8 cellular contexts compared by ENCODE assay signal in the genomic region with DNA sequence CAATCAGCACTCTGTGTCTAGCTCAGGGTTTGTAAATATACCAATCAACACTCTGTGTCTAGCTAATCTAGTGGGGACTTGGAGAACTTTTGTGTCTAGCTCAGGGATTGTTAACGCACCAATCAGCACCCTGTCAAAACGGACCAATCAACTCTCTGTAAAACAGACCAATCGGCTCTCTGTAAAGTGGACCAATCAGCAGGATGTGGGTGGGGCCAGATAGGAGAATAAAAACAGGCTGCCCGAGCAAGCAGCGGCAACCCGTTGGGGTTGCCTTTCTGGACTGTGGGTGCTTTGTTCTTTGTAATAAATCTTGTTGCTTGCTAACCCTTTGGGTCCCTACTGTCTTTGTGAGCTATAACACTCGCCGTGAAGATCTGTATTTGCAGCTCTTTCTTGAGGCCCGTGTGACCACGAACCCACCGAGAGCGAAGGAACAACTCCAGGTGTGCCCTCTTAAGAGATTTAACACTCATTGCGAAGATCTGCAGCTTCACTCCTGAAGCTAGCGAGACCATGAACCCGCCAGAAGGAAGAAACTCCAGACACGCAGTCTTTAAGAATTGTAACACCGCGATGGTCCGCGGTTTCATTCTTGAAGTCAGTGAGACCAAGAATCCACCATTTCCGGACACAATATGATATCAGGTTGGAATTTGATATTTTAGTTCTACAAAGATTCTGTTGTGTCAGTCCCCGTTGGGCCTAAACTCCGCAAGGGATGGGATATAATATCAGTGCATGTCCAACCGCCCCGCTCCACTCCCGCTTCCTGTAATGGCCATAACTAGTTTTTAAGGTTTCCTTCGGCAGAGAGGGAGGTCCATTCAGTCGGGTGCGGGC. TPM values are rescaled to one million over a fixed set of nuclear protein-coding genes. Genes with fewer than 3 reads are reported as not detected.
DNase-seq lines count a peak whose midpoint lies in the region; TF ChIP-seq lines count a peak whose summit lies in the region.

No MANE protein-coding gene starts in this region.

- no peaks in the 10 kb centered on the region for H3K79me2 ChIP-seq in neural progenitor cell (ENCODE audit: low read depth)

- WGBS in ectodermal cell, 2 experiments, result 93% methylated on average over 29 of the region's 29 CpGs

- H3K27me3 Mint-ChIP-seq in neural progenitor cell (ENCODE audit: insufficient read depth, low read depth), result peaks cover 10% of the 10 kb centered on the region

- no peaks in the 10 kb centered on the region for H3F3A ChIP-seq in neural progenitor cell (ENCODE audit: low read depth)

- H3K4me3 Mint-ChIP-seq in neural progenitor cell, result peak overlapping the region; percentile 97

- H3K4me1 ChIP-seq in BE2C (no peaks in the 10 kb centered on the region), ectodermal cell (ENCODE audit: control insufficient read depth, insufficient read depth, low read length) (no peaks in the 10 kb centered on the region), neural progenitor cell (peaks cover 3% of the 10 kb centered on the region)

- H3K9me3 Mint-ChIP-seq in neural progenitor cell, result peaks cover 3% of the 10 kb centered on the region

- no peak overlapping the region for H3K9ac ChIP-seq in neural progenitor cell

- H3K36me3 ChIP-seq in BE2C (no peaks in the 10 kb centered on the region), ectodermal cell (ENCODE audit: control insufficient read depth, insufficient read depth, low read length) (no peaks in the 10 kb centered on the region), neural progenitor cell (no peaks in the 10 kb centered on the region)

- peak overlapping the region; percentile 94 for H2AFZ ChIP-seq in neural progenitor cell (replicated peaks)

- H3K36me3 Mint-ChIP-seq in neural progenitor cell, result peaks cover 1% of the 10 kb centered on the region

- peak; percentile 28 for DNase-seq in BE2C
- peak; percentile 29 for DNase-seq in NAMALWA (ENCODE audit: low spot score)
- DNase-seq in neural progenitor cell (ENCODE audit: low spot score), result no peak
- DNase-seq in NCI-H2081 treated with DMSO at 0.1 percent for 48 hours (lab: John Stamatoyannopoulos, UW), result no peak
- no peak for DNase-seq in amygdala (lab: John Stamatoyannopoulos, UW)
- no peak for DNase-seq in SIG-M5 treated with dmso at 0.1 percent for 504 hours (lab: John Stamatoyannopoulos, UW; ENCODE audit: unreplicated experiment)
- no peak for DNase-seq in middle frontal gyrus (ENCODE audit: extremely low spot score, low spot score)

- H3K4me2 ChIP-seq in neural progenitor cell, result peak overlapping the region; percentile 92

- TF ChIP-seq CTCF in BE2C (IDR thresholded peaks at IDR 0.05; ENCODE audit: low read depth, low read length), result no peak
- no peak for TF ChIP-seq CTCF in neural progenitor cell (IDR thresholded peaks at IDR 0.05)

- no peaks in the 10 kb centered on the region for H4K20me1 ChIP-seq in neural progenitor cell (ENCODE audit: low read depth)

- peaks cover 15% of the 10 kb centered on the region for H3K4me1 Mint-ChIP-seq in neural progenitor cell

- H3K27ac ChIP-seq in ectodermal cell (ENCODE audit: insufficient read depth, low read depth, low read length, poor library complexity, severe bottlenecking) (no peak overlapping the region), neural progenitor cell (no peak overlapping the region)

- H3K27me3 ChIP-seq in BE2C, result no peaks in the 10 kb centered on the region
- no peaks in the 10 kb centered on the region for H3K27me3 ChIP-seq in ectodermal cell (ENCODE audit: control insufficient read depth, insufficient read depth, low read length, poor library complexity, severe bottlenecking)
- no peaks in the 10 kb centered on the region for H3K27me3 ChIP-seq in neural progenitor cell

- no peak overlapping the region for H3K27ac Mint-ChIP-seq in neural progenitor cell

- H3K9me3 ChIP-seq in BE2C (no peaks in the 10 kb centered on the region), ectodermal cell (ENCODE audit: control insufficient read depth, low read length) (no peaks in the 10 kb centered on the region), neural progenitor cell (ENCODE audit: low read depth) (no peaks in the 10 kb centered on the region)

- peak overlapping the region; percentile 93 for H3K4me3 ChIP-seq in BE2C (ENCODE audit: low read depth, low read length)
- H3K4me3 ChIP-seq in ectodermal cell (ENCODE audit: insufficient read depth, low read depth, low read length), result peak overlapping the region; percentile 66
- peak overlapping the region; percentile 74 for H3K4me3 ChIP-seq in neural progenitor cell

RNA-seq across cellular contexts. Expression of a gene that starts 0.7 kb away (rescaled TPM):
- 3.5 TPM for polyA plus RNA-seq in BE2C (2012; ENCODE audit: insufficient read depth, insufficient read length, low read depth)
- polyA plus RNA-seq in ectodermal cell (2013, experiment 1 of 4), result 11.2 TPM
- 10.5 TPM for polyA plus RNA-seq in ectodermal cell (2013, experiment 2 of 4)
- 8.9 TPM for polyA plus RNA-seq in ectodermal cell (2013, experiment 3 of 4)
- 9.6 TPM for polyA plus RNA-seq in ectodermal cell (2013, experiment 4 of 4)
- 5.4 and 6.5 TPM in 2 replicates for total RNA-seq in neural progenitor cell (ENCODE audit: low replicate concordance)

RNA-seq across cellular contexts. Expression of a gene that starts 32.0 kb away (rescaled TPM):
- 16.9 TPM for polyA plus RNA-seq in BE2C (2012; ENCODE audit: insufficient read depth, insufficient read length, low read depth)
- 60.3 TPM for polyA plus RNA-seq in ectodermal cell (2013, experiment 1 of 4)
- polyA plus RNA-seq in ectodermal cell (2013, experiment 2 of 4), result 61.7 TPM
- polyA plus RNA-seq in ectodermal cell (2013, experiment 3 of 4), result 34.7 TPM
- polyA plus RNA-seq in ectodermal cell (2013, experiment 4 of 4), result 35.5 TPM
- total RNA-seq in neural progenitor cell (ENCODE audit: low replicate concordance), result 61.5 and 85.2 TPM in 2 replicates

RNA-seq across cellular contexts. Expression of a gene that starts 47.7 kb away (rescaled TPM):
- polyA plus RNA-seq in BE2C (2012; ENCODE audit: insufficient read depth, insufficient read length, low read depth), result 6.7 TPM
- polyA plus RNA-seq in ectodermal cell (2013, experiment 1 of 4), result 20.5 TPM
- 18.6 TPM for polyA plus RNA-seq in ectodermal cell (2013, experiment 2 of 4)
- polyA plus RNA-seq in ectodermal cell (2013, experiment 3 of 4), result 21.2 TPM
- polyA plus RNA-seq in ectodermal cell (2013, experiment 4 of 4), result 21.7 TPM
- total RNA-seq in neural progenitor cell (ENCODE audit: low replicate concordance), result 15.8 and 21.0 TPM in 2 replicates

Comparison
In these comparisons a context has a peak if more than half of its experiments do, and no peak if none do; other contexts are left out.
1. DNase-seq: peak in BE2C (single experiment) and NAMALWA (single experiment); none in neural progenitor cell (single experiment), NCI-H2081 treated with DMSO at 0.1 percent for 48 hours (single experiment), amygdala (0 of 56), SIG-M5 treated with dmso at 0.1 percent for 504 hours (single experiment) and middle frontal gyrus (single experiment).
2. Peak in every context shown above with its lines, with median percentiles within 50 percentile points of each other: H3K4me3 ChIP-seq.